8 cellular contexts compared by ENCODE assay signal in the genomic region with DNA sequence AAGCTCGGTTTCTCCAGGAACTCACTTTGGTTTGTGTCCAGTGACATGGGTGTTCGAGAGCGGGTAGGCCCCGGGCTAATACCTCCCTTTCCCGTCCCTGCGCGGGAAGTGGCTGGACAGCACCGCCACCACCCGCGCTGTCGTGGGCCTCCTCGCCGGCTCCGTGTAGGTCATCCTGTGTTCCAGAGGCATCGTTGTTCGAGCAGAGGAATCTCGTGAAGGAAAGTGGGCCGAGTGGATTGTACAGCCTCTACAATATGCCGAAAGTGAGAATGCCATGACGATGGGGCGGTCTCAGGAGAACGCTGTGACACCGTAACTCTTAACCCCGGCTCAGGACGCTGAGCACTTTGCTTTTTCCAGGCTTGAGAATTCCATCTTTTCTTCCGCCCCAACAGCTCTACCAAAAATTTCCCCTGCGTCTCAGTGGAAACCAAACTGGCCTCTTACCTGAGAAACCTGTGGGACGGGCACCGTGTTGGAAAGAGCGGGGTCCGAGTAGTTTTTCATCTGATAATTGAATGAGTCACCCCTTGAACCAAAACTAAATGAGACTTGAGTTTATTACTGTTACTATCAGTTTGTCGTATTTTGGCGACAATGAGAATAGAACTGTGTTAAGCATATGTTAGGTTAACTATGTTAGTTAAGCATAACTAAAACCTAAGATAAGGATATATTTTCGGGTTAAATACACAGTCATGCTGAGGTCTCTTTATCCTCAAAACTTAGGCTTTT. TPM values are rescaled to one million over a fixed set of nuclear protein-coding genes. Genes with fewer than 3 reads are reported as not detected.
A peak's percentile ranks its signal among the peaks of the same experiment; 100 is the strongest.
DNase-seq lines count a peak whose midpoint lies in the region; ATAC-seq and TF ChIP-seq lines count a peak whose summit lies in the region.

No MANE protein-coding gene starts in this region.

- peak overlapping the region; percentile 82 for H3K27ac ChIP-seq in SU-DHL-6 (ENCODE audit: low read depth, low read length)
- peak overlapping the region; percentile 13 for H3K27ac ChIP-seq in trophoblast cell (ENCODE audit: low read depth, low read length)

- H3K36me3 ChIP-seq in SU-DHL-6 (ENCODE audit: low read length) (peaks cover 19% of the 10 kb centered on the region), trophoblast cell (ENCODE audit: control insufficient read depth in 1 of 2, insufficient read depth in 2 of 2, low read length in 2 of 2) (no peaks in the 10 kb centered on the region)

- ATAC-seq in GM18873 (IDR thresholded peaks at IDR 0.05; ENCODE audit: low FRiP score, unreplicated experiment) (peak; percentile 17), HG02884 (IDR thresholded peaks at IDR 0.05; ENCODE audit: unreplicated experiment) (peak; percentile 12), GM18870 (IDR thresholded peaks at IDR 0.05; ENCODE audit: unreplicated experiment) (no peak)

- peaks cover 10% of the 10 kb centered on the region for H3K79me1 ChIP-seq in trophoblast cell (ENCODE audit: low read length)

- TF ChIP-seq CTCF in SU-DHL-6 (IDR thresholded peaks at IDR 0.05; ENCODE audit: insufficient read depth, low read length, poor library complexity, severe bottlenecking) (no peak), fibroblast of mammary gland (conservative IDR thresholded peaks at IDR 0.05; ENCODE audit: control insufficient read depth, insufficient read depth, low read depth, low read length) (no peak)

- peak overlapping the region; percentile 8 for H2BK120ac ChIP-seq in trophoblast cell (ENCODE audit: insufficient read depth, low read length, poor library complexity)

- peak overlapping the region; percentile 67 for H3K14ac ChIP-seq in trophoblast cell (ENCODE audit: low read length)

- H3K4me2 ChIP-seq in SU-DHL-6 (ENCODE audit: low read depth, low read length, poor library complexity, severe bottlenecking) (peak overlapping the region; percentile 95), trophoblast cell (ENCODE audit: low read length) (peak overlapping the region; percentile 95)

- peak overlapping the region; percentile 19 for H2AK5ac ChIP-seq in trophoblast cell (ENCODE audit: low read length)

- peak overlapping the region; percentile 10 for H4K12ac ChIP-seq in trophoblast cell (ENCODE audit: low read depth, low read length)

- H3K4me3 ChIP-seq in SU-DHL-6 (ENCODE audit: insufficient read depth, low read length, poor library complexity, severe bottlenecking) (peak overlapping the region; percentile 88), fibroblast of mammary gland (ENCODE audit: control insufficient read depth, low read depth, low read length) (peak overlapping the region; percentile 96), trophoblast cell (ENCODE audit: low read depth, low read length) (peak overlapping the region; percentile 92)

- H2AFZ ChIP-seq in SU-DHL-6 (ENCODE audit: low read depth, low read length, severe bottlenecking) (peak overlapping the region; percentile 85), trophoblast cell (ENCODE audit: insufficient read depth, low read length, poor library complexity) (peak overlapping the region; percentile 68)

- H2BK12ac ChIP-seq in trophoblast cell (ENCODE audit: low read length) = no peak overlapping the region

- H3K79me2 ChIP-seq in SU-DHL-6 (ENCODE audit: insufficient read depth, low read length) (peaks cover 68% of the 10 kb centered on the region), trophoblast cell (ENCODE audit: control insufficient read depth, insufficient read depth, low read length, poor library complexity) (peaks cover 14% of the 10 kb centered on the region)

- peak overlapping the region; percentile 89 for H3K9ac ChIP-seq in SU-DHL-6 (ENCODE audit: low read length)
- H3K9ac ChIP-seq in trophoblast cell (ENCODE audit: low read length) = peak overlapping the region; percentile 88

- peak overlapping the region; percentile 48 for H3K4ac ChIP-seq in trophoblast cell (ENCODE audit: low read depth, low read length)

- H4K20me1 ChIP-seq in SU-DHL-6 (ENCODE audit: low read depth, low read length) = peaks cover 28% of the 10 kb centered on the region

- peak overlapping the region; percentile 63 for H3K23ac ChIP-seq in trophoblast cell (ENCODE audit: low read length)

- H3K4me1 ChIP-seq in trophoblast cell (ENCODE audit: control insufficient read depth in 1 of 2, insufficient read depth in 2 of 2, low read length in 2 of 2) = peaks cover 0 to 6% of the 10 kb centered on the region in 2 experiments

- H3K18ac ChIP-seq in trophoblast cell (ENCODE audit: low read length) = peak overlapping the region; percentile 20

- no peaks in the 10 kb centered on the region for H3K9me2 ChIP-seq in SU-DHL-6 (replicated peaks; ENCODE audit: insufficient read depth, low read length)

- DNase-seq in fibroblast of mammary gland (ENCODE audit: low read depth) (no peak), trophoblast cell (no peak), MV-4-11 (lab: John Stamatoyannopoulos, UW) (no peak), activated gamma-delta T cell (lab: John Stamatoyannopoulos, UW) (no peak)

- peak overlapping the region; percentile 28 for H4K91ac ChIP-seq in trophoblast cell (ENCODE audit: low read depth, low read length)

- H3K9me3 ChIP-seq in SU-DHL-6 (ENCODE audit: insufficient read depth, low read length) = no peaks in the 10 kb centered on the region
- no peaks in the 10 kb centered on the region for H3K9me3 ChIP-seq in trophoblast cell (ENCODE audit: insufficient read depth, low read depth, low read length)

- H2BK5ac ChIP-seq in trophoblast cell (ENCODE audit: low read depth, low read length, poor library complexity) = no peak overlapping the region

- no CpG with 5 or more reads among the region's 34 CpGs for WGBS in trophoblast cell (ENCODE audit: extremely low coverage, insufficient coverage, insufficient read length)

- peak overlapping the region; percentile 75 for H4K8ac ChIP-seq in trophoblast cell (ENCODE audit: low read depth, low read length)

- no peaks in the 10 kb centered on the region for H3F3A ChIP-seq in SU-DHL-6 (ENCODE audit: insufficient read depth)

- H3K27me3 ChIP-seq in SU-DHL-6 (ENCODE audit: low read length) (no peaks in the 10 kb centered on the region), trophoblast cell (ENCODE audit: insufficient read depth, low read length) (no peaks in the 10 kb centered on the region)

RNA-seq across cellular contexts. Expression of gene EIF2S1, which starts 0.5 kb away (rescaled TPM):
- 69.2 and 75.7 TPM in 2 replicates for polyA plus RNA-seq in trophoblast cell (2013)

RNA-seq across cellular contexts. Expression of gene ATP6V1D, which starts 1.0 kb away (rescaled TPM):
- polyA plus RNA-seq in trophoblast cell (2013) = 72.4 and 72.8 TPM in 2 replicates

RNA-seq across cellular contexts. Expression of gene PLEK2, which starts 51.3 kb away (rescaled TPM):
- 2.7 and 3.2 TPM in 2 replicates for polyA plus RNA-seq in trophoblast cell (2013)
